Comparison of ENCODE assay signal across 1 cellular context in genomic region chr17:81636505-81637288, GRCh38.
A peak's percentile ranks its signal among the peaks of the same experiment; 100 is the strongest.
TF ChIP-seq lines count a peak whose summit lies in the region.

Gene NPLOC4, minus strand, starts transcription at chr17:81637112. Its CDS starts 182 bp downstream, at chr17:81636930.
Gene TSPAN10, plus strand, starts transcription at chr17:81637196. Its CDS starts 5,217 bp downstream, at chr17:81642413.

TF ChIP-seq in IMR-90, 13 proteins besides CTCF, POLR2A, EP300 and RAD21:
- no peak for TF ChIP-seq CHD1 (IDR thresholded peaks at IDR 0.05; ENCODE audit: low read depth, low read length)
- no peak for TF ChIP-seq ELK1 (IDR thresholded peaks at IDR 0.05; ENCODE audit: borderline replicate concordance, low read depth, low read length)
- TF ChIP-seq FOS (IDR thresholded peaks at IDR 0.05; ENCODE audit: low read depth, low read length) = no peak
- TF ChIP-seq USF2 (IDR thresholded peaks at IDR 0.05; ENCODE audit: low read depth, low read length) = no peak
- TF ChIP-seq RFX5 (IDR thresholded peaks at IDR 0.05; ENCODE audit: low read depth, low read length) = no peak
- no peak for TF ChIP-seq MXI1 (IDR thresholded peaks at IDR 0.05; ENCODE audit: borderline replicate concordance, low read depth, low read length)
- peak; percentile 44; the same call in 1 of the 2 replicates for TF ChIP-seq NFE2L2 (IDR thresholded peaks at IDR 0.05; ENCODE audit: low read depth, low read length)
- TF ChIP-seq CEBPB (IDR thresholded peaks at IDR 0.05; ENCODE audit: low read depth, low read length) = no peak
- no peak for TF ChIP-seq RCOR1 (IDR thresholded peaks at IDR 0.05; ENCODE audit: insufficient replicate concordance, low read length)
- TF ChIP-seq MAZ (IDR thresholded peaks at IDR 0.05; ENCODE audit: borderline replicate concordance, low read depth, low read length) = peak; percentile 71; the same call in 1 of the 2 replicates
- TF ChIP-seq SMC3 (IDR thresholded peaks at IDR 0.05; ENCODE audit: low read depth, low read length) = peak; percentile 40
- TF ChIP-seq BHLHE40 (IDR thresholded peaks at IDR 0.05; ENCODE audit: low read depth, low read length) = no peak
- TF ChIP-seq MAFK (IDR thresholded peaks at IDR 0.05; ENCODE audit: low read depth, low read length) = no peak
